Comparison of ENCODE assay signal across 1 cellular context in the genomic region with DNA sequence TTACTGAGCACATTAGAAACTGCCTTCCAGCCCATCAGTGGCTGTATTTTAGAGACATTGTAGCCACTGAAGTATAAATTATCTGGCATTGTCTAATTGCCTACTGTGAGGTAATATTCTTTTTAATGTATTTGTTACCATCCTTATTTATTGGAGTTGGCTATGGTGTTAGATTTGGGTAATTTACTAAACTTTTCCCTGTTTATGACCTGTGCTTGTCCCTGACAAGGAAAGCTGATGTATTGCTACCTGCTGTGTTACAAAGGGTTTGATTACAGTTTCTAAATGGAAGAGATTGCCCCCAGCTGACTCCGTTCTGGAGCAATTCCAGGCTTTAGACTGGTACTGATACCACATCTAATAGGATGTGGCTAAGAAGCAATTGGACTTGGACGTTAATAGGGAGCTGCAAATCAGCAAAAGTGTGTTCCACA.
TF ChIP-seq lines count a peak whose summit lies in the region.

No MANE protein-coding gene starts in this region.

TF ChIP-seq in HEK293, 187 proteins besides CTCF, POLR2A, EP300 and RAD21 (continues in another document):
- TF ChIP-seq, protein P1, sequence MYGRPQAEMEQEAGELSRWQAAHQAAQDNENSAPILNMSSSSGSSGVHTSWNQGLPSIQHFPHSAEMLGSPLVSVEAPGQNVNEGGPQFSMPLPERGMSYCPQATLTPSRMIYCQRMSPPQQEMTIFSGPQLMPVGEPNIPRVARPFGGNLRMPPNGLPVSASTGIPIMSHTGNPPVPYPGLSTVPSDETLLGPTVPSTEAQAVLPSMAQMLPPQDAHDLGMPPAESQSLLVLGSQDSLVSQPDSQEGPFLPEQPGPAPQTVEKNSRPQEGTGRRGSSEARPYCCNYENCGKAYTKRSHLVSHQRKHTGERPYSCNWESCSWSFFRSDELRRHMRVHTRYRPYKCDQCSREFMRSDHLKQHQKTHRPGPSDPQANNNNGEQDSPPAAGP (tag by site-specific recombination; IDR thresholded peaks at IDR 0.05) = no peak
- TF ChIP-seq, protein P2, sequence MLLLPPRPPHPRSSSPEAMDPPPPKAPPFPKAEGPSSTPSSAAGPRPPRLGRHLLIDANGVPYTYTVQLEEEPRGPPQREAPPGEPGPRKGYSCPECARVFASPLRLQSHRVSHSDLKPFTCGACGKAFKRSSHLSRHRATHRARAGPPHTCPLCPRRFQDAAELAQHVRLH (tag by site-specific recombination; IDR thresholded peaks at IDR 0.05) = peak; percentile 95
- TF ChIP-seq OSR2 (tag by site-specific recombination; IDR thresholded peaks at IDR 0.05) = peak; percentile 98
- no peak for TF ChIP-seq ZNF169 (tag by site-specific recombination; IDR thresholded peaks at IDR 0.05)
- peak; percentile 79; the same call in 1 of the 2 replicates for TF ChIP-seq PRDM1 (tag by site-specific recombination; IDR thresholded peaks at IDR 0.05)
- TF ChIP-seq ZNF16 (tag by site-specific recombination; IDR thresholded peaks at IDR 0.05; ENCODE audit: low read depth) = no peak
- no peak for TF ChIP-seq YY1 (tag by site-specific recombination; IDR thresholded peaks at IDR 0.05)
- no peak for TF ChIP-seq HOXA7 (CRISPR knock-in tag; IDR thresholded peaks at IDR 0.05; ENCODE audit: borderline replicate concordance)
- peak; percentile 88; the same call in 1 of the 2 replicates for TF ChIP-seq ZNF645 (tag by site-specific recombination; IDR thresholded peaks at IDR 0.05)
- TF ChIP-seq ZNF747 (tag by site-specific recombination; IDR thresholded peaks at IDR 0.05) = no peak
- no peak for TF ChIP-seq MEIS1 (CRISPR knock-in tag; IDR thresholded peaks at IDR 0.05; ENCODE audit: borderline replicate concordance)
- no peak for TF ChIP-seq ZNF23 (tag by site-specific recombination; IDR thresholded peaks at IDR 0.05; ENCODE audit: borderline replicate concordance)
- TF ChIP-seq, protein P3, sequence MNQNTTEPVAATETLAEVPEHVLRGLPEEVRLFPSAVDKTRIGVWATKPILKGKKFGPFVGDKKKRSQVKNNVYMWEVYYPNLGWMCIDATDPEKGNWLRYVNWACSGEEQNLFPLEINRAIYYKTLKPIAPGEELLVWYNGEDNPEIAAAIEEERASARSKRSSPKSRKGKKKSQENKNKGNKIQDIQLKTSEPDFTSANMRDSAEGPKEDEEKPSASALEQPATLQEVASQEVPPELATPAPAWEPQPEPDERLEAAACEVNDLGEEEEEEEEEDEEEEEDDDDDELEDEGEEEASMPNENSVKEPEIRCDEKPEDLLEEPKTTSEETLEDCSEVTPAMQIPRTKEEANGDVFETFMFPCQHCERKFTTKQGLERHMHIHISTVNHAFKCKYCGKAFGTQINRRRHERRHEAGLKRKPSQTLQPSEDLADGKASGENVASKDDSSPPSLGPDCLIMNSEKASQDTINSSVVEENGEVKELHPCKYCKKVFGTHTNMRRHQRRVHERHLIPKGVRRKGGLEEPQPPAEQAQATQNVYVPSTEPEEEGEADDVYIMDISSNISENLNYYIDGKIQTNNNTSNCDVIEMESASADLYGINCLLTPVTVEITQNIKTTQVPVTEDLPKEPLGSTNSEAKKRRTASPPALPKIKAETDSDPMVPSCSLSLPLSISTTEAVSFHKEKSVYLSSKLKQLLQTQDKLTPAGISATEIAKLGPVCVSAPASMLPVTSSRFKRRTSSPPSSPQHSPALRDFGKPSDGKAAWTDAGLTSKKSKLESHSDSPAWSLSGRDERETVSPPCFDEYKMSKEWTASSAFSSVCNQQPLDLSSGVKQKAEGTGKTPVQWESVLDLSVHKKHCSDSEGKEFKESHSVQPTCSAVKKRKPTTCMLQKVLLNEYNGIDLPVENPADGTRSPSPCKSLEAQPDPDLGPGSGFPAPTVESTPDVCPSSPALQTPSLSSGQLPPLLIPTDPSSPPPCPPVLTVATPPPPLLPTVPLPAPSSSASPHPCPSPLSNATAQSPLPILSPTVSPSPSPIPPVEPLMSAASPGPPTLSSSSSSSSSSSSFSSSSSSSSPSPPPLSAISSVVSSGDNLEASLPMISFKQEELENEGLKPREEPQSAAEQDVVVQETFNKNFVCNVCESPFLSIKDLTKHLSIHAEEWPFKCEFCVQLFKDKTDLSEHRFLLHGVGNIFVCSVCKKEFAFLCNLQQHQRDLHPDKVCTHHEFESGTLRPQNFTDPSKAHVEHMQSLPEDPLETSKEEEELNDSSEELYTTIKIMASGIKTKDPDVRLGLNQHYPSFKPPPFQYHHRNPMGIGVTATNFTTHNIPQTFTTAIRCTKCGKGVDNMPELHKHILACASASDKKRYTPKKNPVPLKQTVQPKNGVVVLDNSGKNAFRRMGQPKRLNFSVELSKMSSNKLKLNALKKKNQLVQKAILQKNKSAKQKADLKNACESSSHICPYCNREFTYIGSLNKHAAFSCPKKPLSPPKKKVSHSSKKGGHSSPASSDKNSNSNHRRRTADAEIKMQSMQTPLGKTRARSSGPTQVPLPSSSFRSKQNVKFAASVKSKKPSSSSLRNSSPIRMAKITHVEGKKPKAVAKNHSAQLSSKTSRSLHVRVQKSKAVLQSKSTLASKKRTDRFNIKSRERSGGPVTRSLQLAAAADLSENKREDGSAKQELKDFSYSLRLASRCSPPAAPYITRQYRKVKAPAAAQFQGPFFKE (tag by site-specific recombination; IDR thresholded peaks at IDR 0.05; ENCODE audit: borderline replicate concordance) = no peak
- no peak for TF ChIP-seq ZFP3 (tag by site-specific recombination; IDR thresholded peaks at IDR 0.05; ENCODE audit: low read depth)
- TF ChIP-seq ZFP69B (tag by site-specific recombination; IDR thresholded peaks at IDR 0.05) = peak; percentile 84
- TF ChIP-seq ZNF501 (tag by site-specific recombination; IDR thresholded peaks at IDR 0.05) = peak; percentile 86
- TF ChIP-seq ZNF624 (tag by site-specific recombination; IDR thresholded peaks at IDR 0.05) = no peak
- TF ChIP-seq ZSCAN16 (tag by site-specific recombination; IDR thresholded peaks at IDR 0.05) = 0 out of 2 replicates have a peak, but pooled peaks have one; percentile 53
- peak; percentile 81 for TF ChIP-seq KLF7 (tag by site-specific recombination; IDR thresholded peaks at IDR 0.05; ENCODE audit: borderline replicate concordance)
- TF ChIP-seq ZBTB48 (tag by site-specific recombination; IDR thresholded peaks at IDR 0.05) = no peak
- no peak for TF ChIP-seq ZFHX2 (tag by site-specific recombination; conservative IDR thresholded peaks at IDR 0.05)
- TF ChIP-seq ZNF239 (tag by site-specific recombination; IDR thresholded peaks at IDR 0.05) = no peak
- TF ChIP-seq, protein P4, sequence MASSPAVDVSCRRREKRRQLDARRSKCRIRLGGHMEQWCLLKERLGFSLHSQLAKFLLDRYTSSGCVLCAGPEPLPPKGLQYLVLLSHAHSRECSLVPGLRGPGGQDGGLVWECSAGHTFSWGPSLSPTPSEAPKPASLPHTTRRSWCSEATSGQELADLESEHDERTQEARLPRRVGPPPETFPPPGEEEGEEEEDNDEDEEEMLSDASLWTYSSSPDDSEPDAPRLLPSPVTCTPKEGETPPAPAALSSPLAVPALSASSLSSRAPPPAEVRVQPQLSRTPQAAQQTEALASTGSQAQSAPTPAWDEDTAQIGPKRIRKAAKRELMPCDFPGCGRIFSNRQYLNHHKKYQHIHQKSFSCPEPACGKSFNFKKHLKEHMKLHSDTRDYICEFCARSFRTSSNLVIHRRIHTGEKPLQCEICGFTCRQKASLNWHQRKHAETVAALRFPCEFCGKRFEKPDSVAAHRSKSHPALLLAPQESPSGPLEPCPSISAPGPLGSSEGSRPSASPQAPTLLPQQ (tag by site-specific recombination; IDR thresholded peaks at IDR 0.05) = peak; percentile 77
- TF ChIP-seq SCRT2 (tag by site-specific recombination; IDR thresholded peaks at IDR 0.05) = peak; percentile 75; the same call in 1 of the 2 replicates
- no peak for TF ChIP-seq ZFP41 (tag by site-specific recombination; IDR thresholded peaks at IDR 0.05; ENCODE audit: borderline replicate concordance)
- TF ChIP-seq, protein P5, sequence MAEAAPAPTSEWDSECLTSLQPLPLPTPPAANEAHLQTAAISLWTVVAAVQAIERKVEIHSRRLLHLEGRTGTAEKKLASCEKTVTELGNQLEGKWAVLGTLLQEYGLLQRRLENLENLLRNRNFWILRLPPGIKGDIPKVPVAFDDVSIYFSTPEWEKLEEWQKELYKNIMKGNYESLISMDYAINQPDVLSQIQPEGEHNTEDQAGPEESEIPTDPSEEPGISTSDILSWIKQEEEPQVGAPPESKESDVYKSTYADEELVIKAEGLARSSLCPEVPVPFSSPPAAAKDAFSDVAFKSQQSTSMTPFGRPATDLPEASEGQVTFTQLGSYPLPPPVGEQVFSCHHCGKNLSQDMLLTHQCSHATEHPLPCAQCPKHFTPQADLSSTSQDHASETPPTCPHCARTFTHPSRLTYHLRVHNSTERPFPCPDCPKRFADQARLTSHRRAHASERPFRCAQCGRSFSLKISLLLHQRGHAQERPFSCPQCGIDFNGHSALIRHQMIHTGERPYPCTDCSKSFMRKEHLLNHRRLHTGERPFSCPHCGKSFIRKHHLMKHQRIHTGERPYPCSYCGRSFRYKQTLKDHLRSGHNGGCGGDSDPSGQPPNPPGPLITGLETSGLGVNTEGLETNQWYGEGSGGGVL (tag by site-specific recombination; IDR thresholded peaks at IDR 0.05) = peak; percentile 64; the same call in 1 of the 2 replicates
- no peak for TF ChIP-seq ZNF416 (tag by site-specific recombination; IDR thresholded peaks at IDR 0.05)
- TF ChIP-seq ZXDB (tag by site-specific recombination; IDR thresholded peaks at IDR 0.05) = peak; percentile 93
- no peak for TF ChIP-seq ZNF311 (tag by site-specific recombination; IDR thresholded peaks at IDR 0.05; ENCODE audit: borderline replicate concordance)
- peak; percentile 88 for TF ChIP-seq PATZ1 (tag by site-specific recombination; IDR thresholded peaks at IDR 0.05)
- TF ChIP-seq ZNF548 (tag by site-specific recombination; IDR thresholded peaks at IDR 0.05) = no peak
- TF ChIP-seq ZNF785 (tag by site-specific recombination; IDR thresholded peaks at IDR 0.05) = no peak
- TF ChIP-seq ZEB2 (tag by site-specific recombination; IDR thresholded peaks at IDR 0.05) = peak; percentile 90
- no peak for TF ChIP-seq ZNF530 (tag by site-specific recombination; IDR thresholded peaks at IDR 0.05; ENCODE audit: low read depth)
- peak; percentile 96 for TF ChIP-seq ZNF10 (tag by site-specific recombination; IDR thresholded peaks at IDR 0.05)
- TF ChIP-seq ZNF621 (tag by site-specific recombination; IDR thresholded peaks at IDR 0.05) = no peak
- TF ChIP-seq ZNF558 (tag by site-specific recombination; IDR thresholded peaks at IDR 0.05) = peak; percentile 91
- peak; percentile 99 for TF ChIP-seq SP7 (tag by site-specific recombination; IDR thresholded peaks at IDR 0.05)
- peak; percentile 69; the same call in 1 of the 2 replicates for TF ChIP-seq TCF7L2 (IDR thresholded peaks at IDR 0.05; ENCODE audit: borderline replicate concordance, low read depth, low read length)
- TF ChIP-seq ZNF341 (tag by site-specific recombination; IDR thresholded peaks at IDR 0.05; ENCODE audit: low read depth) = no peak
- peak; percentile 99 for TF ChIP-seq ZNF843 (tag by site-specific recombination; IDR thresholded peaks at IDR 0.05)
- TF ChIP-seq, protein P6, sequence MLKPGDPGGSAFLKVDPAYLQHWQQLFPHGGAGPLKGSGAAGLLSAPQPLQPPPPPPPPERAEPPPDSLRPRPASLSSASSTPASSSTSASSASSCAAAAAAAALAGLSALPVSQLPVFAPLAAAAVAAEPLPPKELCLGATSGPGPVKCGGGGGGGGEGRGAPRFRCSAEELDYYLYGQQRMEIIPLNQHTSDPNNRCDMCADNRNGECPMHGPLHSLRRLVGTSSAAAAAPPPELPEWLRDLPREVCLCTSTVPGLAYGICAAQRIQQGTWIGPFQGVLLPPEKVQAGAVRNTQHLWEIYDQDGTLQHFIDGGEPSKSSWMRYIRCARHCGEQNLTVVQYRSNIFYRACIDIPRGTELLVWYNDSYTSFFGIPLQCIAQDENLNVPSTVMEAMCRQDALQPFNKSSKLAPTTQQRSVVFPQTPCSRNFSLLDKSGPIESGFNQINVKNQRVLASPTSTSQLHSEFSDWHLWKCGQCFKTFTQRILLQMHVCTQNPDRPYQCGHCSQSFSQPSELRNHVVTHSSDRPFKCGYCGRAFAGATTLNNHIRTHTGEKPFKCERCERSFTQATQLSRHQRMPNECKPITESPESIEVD (tag by site-specific recombination; IDR thresholded peaks at IDR 0.05) = peak; percentile 100
- TF ChIP-seq, protein P7, sequence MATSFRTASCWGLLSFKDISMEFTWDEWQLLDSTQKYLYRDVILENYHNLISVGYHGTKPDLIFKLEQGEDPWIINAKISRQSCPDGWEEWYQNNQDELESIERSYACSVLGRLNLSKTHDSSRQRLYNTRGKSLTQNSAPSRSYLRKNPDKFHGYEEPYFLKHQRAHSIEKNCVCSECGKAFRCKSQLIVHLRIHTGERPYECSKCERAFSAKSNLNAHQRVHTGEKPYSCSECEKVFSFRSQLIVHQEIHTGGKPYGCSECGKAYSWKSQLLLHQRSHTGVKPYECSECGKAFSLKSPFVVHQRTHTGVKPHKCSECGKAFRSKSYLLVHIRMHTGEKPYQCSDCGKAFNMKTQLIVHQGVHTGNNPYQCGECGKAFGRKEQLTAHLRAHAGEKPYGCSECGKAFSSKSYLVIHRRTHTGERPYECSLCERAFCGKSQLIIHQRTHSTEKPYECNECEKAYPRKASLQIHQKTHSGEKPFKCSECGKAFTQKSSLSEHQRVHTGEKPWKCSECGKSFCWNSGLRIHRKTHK (tag by site-specific recombination; IDR thresholded peaks at IDR 0.05) = no peak
- TF ChIP-seq ZNF202 (tag by site-specific recombination; IDR thresholded peaks at IDR 0.05; ENCODE audit: borderline replicate concordance) = no peak
- TF ChIP-seq ZNF600 (tag by site-specific recombination; IDR thresholded peaks at IDR 0.05) = peak; percentile 77; the same call in 1 of the 2 replicates
- TF ChIP-seq KLF16 (tag by site-specific recombination; IDR thresholded peaks at IDR 0.05) = no peak; the same call in none of the 2 replicates
